Comparison of ENCODE assay signal across 17 cellular contexts in genomic region chr14:38367922-38368321, GRCh38.
DNase-seq lines count a peak whose midpoint lies in the region; ATAC-seq and TF ChIP-seq lines count a peak whose summit lies in the region.
"Had no signal": no experiment of that assay in that cellular context is flagged by ENCODE, and none has a peak within 500 bp of the region (broad histone marks: within the 10 kb centered on the region; RNA-seq: fewer than 3 reads in every experiment).

No MANE protein-coding gene starts in this region.

- H2AK5ac ChIP-seq in IMR-90 (ENCODE audit: low read depth, low read length) (no peak overlapping the region), mesenchymal stem cell (ENCODE audit: low read length, severe bottlenecking) (no peak overlapping the region)

- H2BK120ac ChIP-seq in IMR-90 (ENCODE audit: low read depth, low read length), result no peak overlapping the region
- no peak overlapping the region for H2BK120ac ChIP-seq in mesenchymal stem cell (ENCODE audit: low read depth, low read length)

- H4K91ac ChIP-seq in IMR-90 (ENCODE audit: insufficient read depth, low read depth, low read length) (no peak overlapping the region), mesenchymal stem cell (ENCODE audit: low read length) (no peak overlapping the region)

- H3K18ac ChIP-seq in IMR-90 (ENCODE audit: low read depth, low read length) (no peak overlapping the region), mesenchymal stem cell (ENCODE audit: low read depth in 1 of 2, low read length in 2 of 2) (no peak overlapping the region)

- no peaks in the 10 kb centered on the region for H3K79me2 ChIP-seq in GM23338 (replicated peaks; ENCODE audit: insufficient read depth)

- intact Hi-C loops in IMR-90 (cut with micrococcal nuclease), result no loop called here

- H3K4me3 ChIP-seq in GM23338 (no peak overlapping the region), IMR-90 (ENCODE audit: insufficient read depth, low read depth, low read length) (no peak overlapping the region), mesenchymal stem cell (ENCODE audit: insufficient read depth in 1 of 2, low read depth in 1 of 2, low read length in 2 of 2) (no peak overlapping the region)
- H3K4me3 ChIP-seq: BLaER1, GM12878, HAP-1 had no signal

- H3K27me3 ChIP-seq in GM23338 (ENCODE audit: insufficient read depth) (no peaks in the 10 kb centered on the region), IMR-90 (ENCODE audit: control insufficient read depth, insufficient read depth, low read length) (no peaks in the 10 kb centered on the region), mesenchymal stem cell (ENCODE audit: control insufficient read depth in 1 of 2, insufficient read depth in 1 of 2, low read length in 2 of 2) (no peaks in the 10 kb centered on the region)
- H3K27me3 ChIP-seq: BLaER1 had no signal

- H3K23ac ChIP-seq in IMR-90 (ENCODE audit: low read depth, low read length) (no peak overlapping the region), mesenchymal stem cell (ENCODE audit: low read length in 2 of 2) (no peak overlapping the region)

- H3K9me3 ChIP-seq in IMR-90 (ENCODE audit: control insufficient read depth, insufficient read depth, low read length) (no peaks in the 10 kb centered on the region), mesenchymal stem cell (ENCODE audit: control insufficient read depth, low read length) (no peaks in the 10 kb centered on the region)
- H3K9me3 ChIP-seq: BLaER1 had no signal

- no peak overlapping the region for H3K14ac ChIP-seq in IMR-90 (replicated peaks; ENCODE audit: low read depth, low read length)
- H3K14ac ChIP-seq in mesenchymal stem cell (ENCODE audit: low read length in 2 of 2), result no peak overlapping the region

- POLR2A ChIA-PET in IMR-90 (lab: Charles Lee; ENCODE audit: unreplicated experiment), result no interaction called here

- H4K8ac ChIP-seq in IMR-90 (ENCODE audit: low read depth in 2 of 2, low read length in 2 of 2), result no peak overlapping the region
- peak overlapping the region; percentile 19 for H4K8ac ChIP-seq in mesenchymal stem cell (ENCODE audit: low read length)

- H2BK20ac ChIP-seq in IMR-90 (ENCODE audit: low read depth, low read length), result no peak overlapping the region; the same call in 1 of the 2 replicates

- H3K4me2 ChIP-seq in GM23338, result no peak overlapping the region
- H3K4me2 ChIP-seq in IMR-90 (ENCODE audit: low read depth, low read length), result no peak overlapping the region
- no peak overlapping the region for H3K4me2 ChIP-seq in mesenchymal stem cell (ENCODE audit: low read length, poor library complexity, severe bottlenecking)
- H3K4me2 ChIP-seq: BLaER1, KMS-11 had no signal

- CTCF ChIA-PET in IMR-90 (lab: Yijun Ruan, JAX), result no interaction called here

- no peak overlapping the region for H2AK9ac ChIP-seq in IMR-90 (replicated peaks; ENCODE audit: low read depth, low read length, poor library complexity)

- H3K36me3 ChIP-seq in GM23338 (ENCODE audit: insufficient read depth) (no peaks in the 10 kb centered on the region), IMR-90 (ENCODE audit: control insufficient read depth, insufficient read depth, low read length) (no peaks in the 10 kb centered on the region), mesenchymal stem cell (ENCODE audit: control insufficient read depth in 1 of 2, insufficient read depth in 2 of 2, low read depth in 1 of 2, low read length in 2 of 2) (no peaks in the 10 kb centered on the region)
- H3K36me3 ChIP-seq: BLaER1, HAP-1 had no signal

- H3K4me1 Mint-ChIP-seq in GM23338, result no peaks in the 10 kb centered on the region
- H3K4me1 Mint-ChIP-seq in endothelial cell (ENCODE audit: unreplicated experiment), result peaks cover 21% of the 10 kb centered on the region

- no peak overlapping the region for H3K4me3 Mint-ChIP-seq in GM23338
- H3K4me3 Mint-ChIP-seq in endothelial cell (ENCODE audit: unreplicated experiment), result no peak overlapping the region
- H3K4me3 Mint-ChIP-seq: CD4-positive, alpha-beta T cell had no signal

- H2AFZ ChIP-seq in GM23338 (peak overlapping the region; percentile 49; the same call in 1 of the 2 replicates), IMR-90 (replicated peaks; ENCODE audit: low read length, poor library complexity) (peak overlapping the region; percentile 58), mesenchymal stem cell (ENCODE audit: low read depth, low read length) (no peak overlapping the region)

- H3K36me3 Mint-ChIP-seq in GM23338 (ENCODE audit: low read depth) (no peaks in the 10 kb centered on the region), endothelial cell (ENCODE audit: low read depth, unreplicated experiment) (no peaks in the 10 kb centered on the region)

- no peaks in the 10 kb centered on the region for H3F3A ChIP-seq in GM23338 (replicated peaks; ENCODE audit: low read depth)

- H3K9ac ChIP-seq in IMR-90 (ENCODE audit: low read depth, low read length), result no peak overlapping the region
- no peak overlapping the region for H3K9ac ChIP-seq in mesenchymal stem cell (ENCODE audit: low read length)
- H3K9ac ChIP-seq: BLaER1, KMS-11 had no signal

- H3K4ac ChIP-seq in IMR-90 (ENCODE audit: low read depth, low read length), result no peak overlapping the region
- no peak overlapping the region for H3K4ac ChIP-seq in mesenchymal stem cell (ENCODE audit: low read depth in 1 of 2, low read length in 2 of 2)

- no peaks in the 10 kb centered on the region for H3K9me2 ChIP-seq in GM23338 (ENCODE audit: insufficient read depth)

- ATAC-seq in GM23338, result peak; percentile 49; the same call in 2 of the 3 replicates
- no peak for ATAC-seq in IMR-90 (ENCODE audit: low read depth)
- ATAC-seq: GM12878 had no signal

- TF ChIP-seq POLR2A in IMR-90 (IDR thresholded peaks at IDR 0.05; ENCODE audit: low read depth, low read length), result no peak

- no peak overlapping the region for H2BK5ac ChIP-seq in IMR-90 (ENCODE audit: low read depth, low read length, poor library complexity, severe bottlenecking)
- no peak overlapping the region for H2BK5ac ChIP-seq in mesenchymal stem cell (ENCODE audit: low read depth, low read length, poor library complexity, severe bottlenecking)

- H3K79me1 ChIP-seq in IMR-90 (ENCODE audit: low read depth in 1 of 2, low read length in 2 of 2), result no peaks in the 10 kb centered on the region
- H3K79me1 ChIP-seq in mesenchymal stem cell (replicated peaks; ENCODE audit: low read length, poor library complexity, severe bottlenecking), result no peaks in the 10 kb centered on the region

- dilution Hi-C loops in IMR-90 (cut with HindIII; ENCODE audit: low sequenced_read_pairs, unreplicated experiment), result no loop called here

- no peaks in the 10 kb centered on the region for H3K9me3 Mint-ChIP-seq in GM23338
- no peaks in the 10 kb centered on the region for H3K9me3 Mint-ChIP-seq in endothelial cell (ENCODE audit: unreplicated experiment)
- H3K9me3 Mint-ChIP-seq: CD4-positive, alpha-beta T cell had no signal

- WGBS in IMR-90 (ENCODE audit: extremely low coverage in 2 of 2, insufficient read length in 1 of 2), 2 experiments, result no CpG with 5 or more reads among the region's 4 CpGs
- 71% methylated on average over 2 of the region's 4 CpGs for WGBS in mesenchymal stem cell

- H3K27ac Mint-ChIP-seq in GM23338 (no peak overlapping the region), endothelial cell (ENCODE audit: unreplicated experiment) (peak overlapping the region; percentile 88)
- H3K27ac Mint-ChIP-seq: CD4-positive, alpha-beta T cell had no signal

- H3K9me1 ChIP-seq in IMR-90 (ENCODE audit: insufficient read depth, low read length), result no peaks in the 10 kb centered on the region

- in situ Hi-C loops in IMR-90 (cut with MboI; ENCODE audit: low sequenced_read_pairs), result no loop called here

- H3K4me1 ChIP-seq in GM23338 (ENCODE audit: insufficient read depth), result no peaks in the 10 kb centered on the region
- H3K4me1 ChIP-seq in IMR-90 (ENCODE audit: control insufficient read depth, insufficient read depth, low read length), result no peaks in the 10 kb centered on the region
- no peaks in the 10 kb centered on the region for H3K4me1 ChIP-seq in mesenchymal stem cell (ENCODE audit: control insufficient read depth, insufficient read depth, low read depth, low read length)
- H3K4me1 ChIP-seq: BLaER1, HAP-1 had no signal

- H3K56ac ChIP-seq in IMR-90 (ENCODE audit: extremely low read depth, insufficient read depth, low read length), result no peak overlapping the region

- H2BK15ac ChIP-seq in IMR-90 (ENCODE audit: low read depth, low read length) (no peak overlapping the region; the same call in 1 of the 3 replicates), mesenchymal stem cell (ENCODE audit: low read depth, poor library complexity, severe bottlenecking) (no peak overlapping the region)

- H2BK12ac ChIP-seq in mesenchymal stem cell (ENCODE audit: low read length in 2 of 2), result no peak overlapping the region

- no peak for TF ChIP-seq RAD21 in IMR-90 (IDR thresholded peaks at IDR 0.05; ENCODE audit: low read length)

- BruUV-seq in IMR-90 (replicated peaks; lab: Mats Ljungman, UMichigan), result no TSS peak

- H3K27me3 Mint-ChIP-seq in GM23338 (ENCODE audit: insufficient read depth, low read depth, poor library complexity), result no peaks in the 10 kb centered on the region
- H3K27me3 Mint-ChIP-seq in endothelial cell (ENCODE audit: unreplicated experiment), result no peaks in the 10 kb centered on the region
- H3K27me3 Mint-ChIP-seq: CD4-positive, alpha-beta T cell had no signal

- H3K27ac ChIP-seq in GM23338 (ENCODE audit: low read depth), result no peak overlapping the region
- no peak overlapping the region for H3K27ac ChIP-seq in IMR-90 (ENCODE audit: insufficient read depth, low read length)
- no peak overlapping the region for H3K27ac ChIP-seq in mesenchymal stem cell (ENCODE audit: low read length, poor library complexity, severe bottlenecking)
- H3K27ac ChIP-seq: BLaER1, KMS-11 had no signal

- TF ChIP-seq CTCF in GM23338 (conservative IDR thresholded peaks at IDR 0.05; ENCODE audit: low read depth in 2 of 2) (peak in 1 of 2 experiments; percentile 10; a peak in 1 of 4 replicates), IMR-90 (conservative IDR thresholded peaks at IDR 0.05; ENCODE audit: low read depth, low read length) (no peak), endothelial cell (IDR thresholded peaks at IDR 0.05; ENCODE audit: unreplicated experiment) (no peak)

- DNase-seq in GM23338 (ENCODE audit: low spot score) (no peak), IMR-90 (no peak), endothelial cell (ENCODE audit: low spot score) (no peak), mesenchymal stem cell (no peak), AG08396 (ENCODE audit: low spot score) (no peak), DMS 273 treated with DMSO at 0.1 percent for 48 hours (lab: John Stamatoyannopoulos, UW) (no peak), NCI-H2196 (lab: John Stamatoyannopoulos, UW; ENCODE audit: unreplicated experiment) (no peak)
- DNase-seq: CD4-positive, alpha-beta T cell; COR-L47; DND-41; NCI-H1694 treated with DMSO at 0.1 percent for 48 hours; NCI-H510A; NCI-H748 treated with DMSO at 0.1 percent for 48 hours had no signal

- no peak overlapping the region for H4K5ac ChIP-seq in IMR-90 (ENCODE audit: low read depth, low read length)

- H4K20me1 ChIP-seq in GM23338 (replicated peaks; ENCODE audit: insufficient read depth), result no peaks in the 10 kb centered on the region
- H4K20me1 ChIP-seq in IMR-90 (ENCODE audit: insufficient read depth, low read length), result no peaks in the 10 kb centered on the region
- H4K20me1 ChIP-seq: BLaER1 had no signal

TF ChIP-seq in IMR-90, 13 proteins besides CTCF, POLR2A, EP300 and RAD21 (continues in another document):
- TF ChIP-seq RFX5 (IDR thresholded peaks at IDR 0.05; ENCODE audit: low read depth, low read length), result no peak
- TF ChIP-seq BHLHE40 (IDR thresholded peaks at IDR 0.05; ENCODE audit: low read depth, low read length), result no peak
- TF ChIP-seq MAZ (IDR thresholded peaks at IDR 0.05; ENCODE audit: borderline replicate concordance, low read depth, low read length), result no peak
